12 cellular contexts compared by ENCODE assay signal in genomic region chr5:31944683-31945445, GRCh38.
DNase-seq lines count a peak whose midpoint lies in the region; ATAC-seq, FAIRE-seq and TF ChIP-seq lines count a peak whose summit lies in the region.
"Had no signal": no experiment of that assay in that cellular context is flagged by ENCODE, and none has a peak within 500 bp of the region (broad histone marks: within the 10 kb centered on the region; RNA-seq: fewer than 3 reads in every experiment).

No MANE protein-coding gene starts in this region.

- no peaks in the 10 kb centered on the region for H3K27me3 ChIP-seq in WERI-Rb-1 (ENCODE audit: insufficient read depth, low read depth, severe bottlenecking)
- H3K27me3 ChIP-seq in pancreas: no peaks in the 10 kb centered on the region
- H3K27me3 ChIP-seq in hepatocyte: no peaks in the 10 kb centered on the region
- H3K27me3 ChIP-seq: BLaER1 had no signal

- H4K20me1 ChIP-seq in hepatocyte (ENCODE audit: insufficient read depth, poor library complexity, severe bottlenecking): no peaks in the 10 kb centered on the region
- H4K20me1 ChIP-seq: BLaER1 had no signal

- WGBS in pancreas, 2 donors: 43 to 46% methylated on average over 13 of the region's 13 CpGs
- WGBS in hepatocyte (ENCODE audit: low lambda C conversion rate, missing lambda C conversion rate): 69% methylated on average over 13 of the region's 13 CpGs

- H3K9me2 ChIP-seq in hepatocyte (replicated peaks; ENCODE audit: insufficient read depth): no peaks in the 10 kb centered on the region

- H3K9me3 ChIP-seq in WERI-Rb-1 (ENCODE audit: severe bottlenecking) (peaks cover under 1% of the 10 kb centered on the region), pancreas (no peaks in the 10 kb centered on the region), hepatocyte (ENCODE audit: low read depth) (no peaks in the 10 kb centered on the region)
- H3K9me3 ChIP-seq: BLaER1 had no signal

- intact Hi-C loops in pancreas (cut with DNase I): no loop called here

- TF ChIP-seq CTCF in WERI-Rb-1 (IDR thresholded peaks at IDR 0.05; ENCODE audit: low read depth, low read length): no peak
- no peak for TF ChIP-seq CTCF in pancreas (IDR thresholded peaks at IDR 0.05)
- no peak for TF ChIP-seq CTCF in hepatocyte (IDR thresholded peaks at IDR 0.05; ENCODE audit: poor library complexity)

- H3K36me3 ChIP-seq in WERI-Rb-1 (no peaks in the 10 kb centered on the region), pancreas (no peaks in the 10 kb centered on the region), hepatocyte (replicated peaks; ENCODE audit: insufficient read depth, low read depth) (no peaks in the 10 kb centered on the region)
- H3K36me3 ChIP-seq: BLaER1 had no signal

- ATAC-seq in pancreas: peak; percentile 83 to 91 (median 90)

- H2AFZ ChIP-seq in hepatocyte: no peak overlapping the region

- H3K4me1 ChIP-seq in pancreas: peaks cover 0 to 7% (median 0%) of the 10 kb centered on the region in 3 donors
- H3K4me1 ChIP-seq in hepatocyte (ENCODE audit: insufficient read depth): peaks cover 10% of the 10 kb centered on the region
- H3K4me1 ChIP-seq: BLaER1 had no signal

- H3K4me3 ChIP-seq in WERI-Rb-1 (ENCODE audit: low read depth, low read length): no peak overlapping the region
- no peak overlapping the region for H3K4me3 ChIP-seq in pancreas
- H3K4me3 ChIP-seq in hepatocyte: no peak overlapping the region
- H3K4me3 ChIP-seq: BLaER1 had no signal

- H3K27ac ChIP-seq in WERI-Rb-1: peak overlapping the region; percentile 80
- no peak overlapping the region for H3K27ac ChIP-seq in pancreas
- H3K27ac ChIP-seq in hepatocyte: no peak overlapping the region
- H3K27ac ChIP-seq: BLaER1 had no signal

- DNase-seq in DMS 273 treated with DMSO at 0.1 percent for 48 hours (lab: John Stamatoyannopoulos, UW) (peak; percentile 73), NCI-H2081 treated with DMSO at 0.1 percent for 48 hours (lab: John Stamatoyannopoulos, UW) (peak; percentile 90), WERI-Rb-1 (peak; percentile 95), pancreas (peak; percentile 22 to 69 (median 64)), hepatocyte (ENCODE audit: low spot score) (no peak), HUDEP-2 (lab: John Stamatoyannopoulos, UW; ENCODE audit: unreplicated experiment in 76 of 76) (no peak)
- no peak for DNase-seq in activated CD4-positive, CD25-positive, alpha-beta regulatory T cell (lab: John Stamatoyannopoulos, UW)
- DNase-seq: kidney glomerular epithelial cell; MM.1S; stimulated activated CD4-positive, alpha-beta T cell treated with anti-CD3 and anti-CD28 coated beads, Interleukin-2, amount 100 ng/mL, for 24 hours had no signal

- H3K4me2 ChIP-seq in hepatocyte: no peak overlapping the region
- H3K4me2 ChIP-seq: BLaER1 had no signal

- no peak for FAIRE-seq in pancreas (lab: Jason Lieb, UNC)
- FAIRE-seq: endothelial cell of umbilical vein had no signal

- no peaks in the 10 kb centered on the region for H3K79me2 ChIP-seq in hepatocyte

Comparison
In these comparisons a context has a peak if more than half of its experiments do, and no peak if none do; other contexts are left out.
1. DNase-seq: peak in DMS 273 treated with DMSO at 0.1 percent for 48 hours (single experiment), NCI-H2081 treated with DMSO at 0.1 percent for 48 hours (single experiment), WERI-Rb-1 (single experiment) and pancreas (6 of 6); none in hepatocyte (single experiment), activated CD4-positive, CD25-positive, alpha-beta regulatory T cell (0 of 4) and HUDEP-2 (0 of 76).